In genomic region chr9:115672477-115673316, GRCh38 we compare ENCODE assay signal across 10 cellular contexts.
DNase-seq lines count a peak whose midpoint lies in the region; ATAC-seq and TF ChIP-seq lines count a peak whose summit lies in the region.
"Had no signal": no experiment of that assay in that cellular context is flagged by ENCODE, and none has a peak within 500 bp of the region (broad histone marks: within the 10 kb centered on the region; RNA-seq: fewer than 3 reads in every experiment).

No MANE protein-coding gene starts in this region.

- no peaks in the 10 kb centered on the region for H3K27me3 Mint-ChIP-seq in Caco-2 (ENCODE audit: insufficient read depth, unreplicated experiment)
- peaks cover 3% of the 10 kb centered on the region for H3K27me3 Mint-ChIP-seq in activated naive CD4-positive, alpha-beta T cell treated with anti-CD3 and anti-CD28 coated beads for 36 hours (ENCODE audit: low read depth)
- no peaks in the 10 kb centered on the region for H3K27me3 Mint-ChIP-seq in activated naive CD4-positive, alpha-beta T cell treated with anti-CD3 and anti-CD28 coated beads, Interleukin-2, amount 10 ng/mL, durations not matched to agents 7 days and 5 days

- H3K4me3 ChIP-seq in Caco-2 (ENCODE audit: low read depth, low read length) (no peak overlapping the region), PC-3 (ENCODE audit: low read length) (peak overlapping the region; percentile 18; the same call in 1 of the 2 replicates)

- POLR2A ChIA-PET in Caco-2 (lab: Charles Lee) = no interaction called here
- POLR2A ChIA-PET in PC-3 (lab: Charles Lee; ENCODE audit: unreplicated experiment) = interaction anchor here (0.7 kb wide), 1 partner anchor 299 kb away, joined by 3 read pairs; no protein-coding TSS in a partner anchor

- no peaks in the 10 kb centered on the region for H3F3A ChIP-seq in PC-3 (ENCODE audit: low read length, unreplicated experiment)

- H3K4me1 Mint-ChIP-seq in Caco-2 (ENCODE audit: low read depth, unreplicated experiment) = no peaks in the 10 kb centered on the region
- no peaks in the 10 kb centered on the region for H3K4me1 Mint-ChIP-seq in activated naive CD4-positive, alpha-beta T cell treated with anti-CD3 and anti-CD28 coated beads for 36 hours (ENCODE audit: low read depth)
- H3K4me1 Mint-ChIP-seq in activated naive CD4-positive, alpha-beta T cell treated with anti-CD3 and anti-CD28 coated beads, Interleukin-2, amount 10 ng/mL, durations not matched to agents 7 days and 5 days = no peaks in the 10 kb centered on the region

- no peaks in the 10 kb centered on the region for H3K36me3 Mint-ChIP-seq in Caco-2 (ENCODE audit: insufficient read depth, unreplicated experiment)
- no peaks in the 10 kb centered on the region for H3K36me3 Mint-ChIP-seq in activated naive CD4-positive, alpha-beta T cell treated with anti-CD3 and anti-CD28 coated beads for 36 hours (ENCODE audit: low read depth)
- H3K36me3 Mint-ChIP-seq in activated naive CD4-positive, alpha-beta T cell treated with anti-CD3 and anti-CD28 coated beads, Interleukin-2, amount 10 ng/mL, durations not matched to agents 7 days and 5 days = no peaks in the 10 kb centered on the region

- BruUV-seq in Caco-2 (replicated peaks; lab: Mats Ljungman, UMichigan) (no TSS peak), PC-3 (replicated peaks; lab: Mats Ljungman, UMichigan) (TSS peak; percentile 99)

- H3K9me2 ChIP-seq in PC-3 (replicated peaks; ENCODE audit: low read length) = no peaks in the 10 kb centered on the region

- no peaks in the 10 kb centered on the region for H4K20me1 ChIP-seq in PC-3 (ENCODE audit: low read length)

- DNase-seq in Caco-2 (no peak), PC-3 (peak; percentile 71), epithelial cell of prostate (ENCODE audit: low read depth, low spot score) (peak; percentile 58), non-pigmented ciliary epithelial cell (ENCODE audit: low read depth) (peak; percentile 96), HUDEP-2 (lab: John Stamatoyannopoulos, UW; ENCODE audit: unreplicated experiment in 76 of 76) (no peak)
- DNase-seq in activated naive CD4-positive, alpha-beta T cell treated with anti-CD3 and anti-CD28 coated beads for 36 hours = no peak
- no peak for DNase-seq in activated naive CD4-positive, alpha-beta T cell treated with anti-CD3 and anti-CD28 coated beads, Interleukin-2, amount 10 ng/mL, durations not matched to agents 7 days and 5 days
- DNase-seq in activated CD4-positive, alpha-beta T cell treated with anti-CD3 and anti-CD28 coated beads for 48 hours = no peak
- DNase-seq: activated CD4-positive, alpha-beta T cell treated with anti-CD3 and anti-CD28 coated beads, Interleukin-2, amount 50 U/mL, for 48 hours; stimulated activated CD4-positive, alpha-beta T cell treated with anti-CD3 and anti-CD28 coated beads, Interleukin-2, amount 100 ng/mL, for 24 hours had no signal

- H3K4me1 ChIP-seq in Caco-2 (no peaks in the 10 kb centered on the region), PC-3 (ENCODE audit: insufficient read depth, low read length) (peaks cover 31% of the 10 kb centered on the region)

- peak overlapping the region; percentile 61 for H3K9ac ChIP-seq in PC-3 (ENCODE audit: low read length)

- H3K9me3 Mint-ChIP-seq in Caco-2 (ENCODE audit: unreplicated experiment) = peaks cover 28% of the 10 kb centered on the region
- H3K9me3 Mint-ChIP-seq in activated naive CD4-positive, alpha-beta T cell treated with anti-CD3 and anti-CD28 coated beads for 36 hours = peaks cover 10% of the 10 kb centered on the region
- H3K9me3 Mint-ChIP-seq in activated naive CD4-positive, alpha-beta T cell treated with anti-CD3 and anti-CD28 coated beads, Interleukin-2, amount 10 ng/mL, durations not matched to agents 7 days and 5 days = peaks cover 2% of the 10 kb centered on the region

- H3K27me3 ChIP-seq in Caco-2 (replicated peaks; ENCODE audit: control insufficient read depth, insufficient read depth, low read length) (no peaks in the 10 kb centered on the region), PC-3 (ENCODE audit: low read length) (no peaks in the 10 kb centered on the region)

- peak overlapping the region; percentile 58 for H2AFZ ChIP-seq in PC-3 (ENCODE audit: low read length)

- intact Hi-C loops in Caco-2 (cut with micrococcal nuclease; ENCODE audit: unreplicated experiment) = no loop called here
- intact Hi-C loops in PC-3 (cut with micrococcal nuclease) = loop anchor here (2.0 to 5.0 kb wide), 2 partner anchors 55 to 80 kb away; no protein-coding TSS in a partner anchor
- intact Hi-C loops in activated naive CD4-positive, alpha-beta T cell treated with anti-CD3 and anti-CD28 coated beads for 36 hours (cut with micrococcal nuclease) = no loop called here

- peak overlapping the region; percentile 86 for H3K27ac Mint-ChIP-seq in Caco-2 (ENCODE audit: unreplicated experiment)
- no peak overlapping the region for H3K27ac Mint-ChIP-seq in activated naive CD4-positive, alpha-beta T cell treated with anti-CD3 and anti-CD28 coated beads for 36 hours
- H3K27ac Mint-ChIP-seq in activated naive CD4-positive, alpha-beta T cell treated with anti-CD3 and anti-CD28 coated beads, Interleukin-2, amount 10 ng/mL, durations not matched to agents 7 days and 5 days = no peak overlapping the region

- peak; percentile 84 for ATAC-seq in PC-3

- no peaks in the 10 kb centered on the region for H3K79me2 ChIP-seq in PC-3 (ENCODE audit: low read length)

- peak overlapping the region; percentile 67 for H3K4me2 ChIP-seq in PC-3 (ENCODE audit: low read length)

- no peak overlapping the region for H3K4me3 Mint-ChIP-seq in Caco-2 (ENCODE audit: unreplicated experiment)
- H3K4me3 Mint-ChIP-seq in activated naive CD4-positive, alpha-beta T cell treated with anti-CD3 and anti-CD28 coated beads for 36 hours = no peak overlapping the region
- no peak overlapping the region for H3K4me3 Mint-ChIP-seq in activated naive CD4-positive, alpha-beta T cell treated with anti-CD3 and anti-CD28 coated beads, Interleukin-2, amount 10 ng/mL, durations not matched to agents 7 days and 5 days

- H3K9me3 ChIP-seq in Caco-2 = peaks cover 4% of the 10 kb centered on the region; the same call in 1 of the 2 replicates
- H3K9me3 ChIP-seq in PC-3 (ENCODE audit: low read length) = no peaks in the 10 kb centered on the region

- H3K36me3 ChIP-seq in Caco-2 (ENCODE audit: control insufficient read depth, insufficient read depth, low read length) (no peaks in the 10 kb centered on the region), PC-3 (ENCODE audit: low read depth, low read length) (no peaks in the 10 kb centered on the region)

- H3K27ac ChIP-seq in PC-3 (ENCODE audit: low read length) (peak overlapping the region; percentile 95), epithelial cell of prostate (peak overlapping the region; percentile 99)

- CTCF ChIA-PET in Caco-2 (lab: Charles Lee) (no interaction called here), PC-3 (lab: Charles Lee) (interaction anchor here (0.5 to 1.5 kb wide), 2 partner anchors 79 to 178 kb away, joined by 4 to 7 read pairs; no protein-coding TSS in a partner anchor)
- CTCF ChIA-PET in activated naive CD4-positive, alpha-beta T cell treated with anti-CD3 and anti-CD28 coated beads for 36 hours (lab: Charles Lee) = interaction anchor here (0.6 kb wide), 1 partner anchor 60 kb away, joined by 3 read pairs; no protein-coding TSS in a partner anchor
- CTCF ChIA-PET in activated naive CD4-positive, alpha-beta T cell treated with anti-CD3 and anti-CD28 coated beads, Interleukin-2, amount 10 ng/mL, durations not matched to agents 7 days and 5 days (lab: Charles Lee) = interaction anchor here (0.6 kb wide), 1 partner anchor 17 kb away, joined by 4 read pairs; no protein-coding TSS in a partner anchor

- no peak for TF ChIP-seq CTCF in Caco-2 (IDR thresholded peaks at IDR 0.05; ENCODE audit: insufficient read depth in 1 of 2, low read depth in 1 of 2, low read length in 1 of 2, severe bottlenecking in 1 of 2, unreplicated experiment in 1 of 2)
- no peak for TF ChIP-seq CTCF in PC-3 (conservative IDR thresholded peaks at IDR 0.05; ENCODE audit: low read depth, low read length)

Comparison
In these comparisons a context has a peak if more than half of its experiments do, and no peak if none do; other contexts are left out.
1. DNase-seq: peak in PC-3 (single experiment), epithelial cell of prostate (single experiment) and non-pigmented ciliary epithelial cell (single experiment); none in Caco-2 (0 of 2), activated naive CD4-positive, alpha-beta T cell treated with anti-CD3 and anti-CD28 coated beads for 36 hours (single experiment), activated naive CD4-positive, alpha-beta T cell treated with anti-CD3 and anti-CD28 coated beads, Interleukin-2, amount 10 ng/mL, durations not matched to agents 7 days and 5 days (single experiment), activated CD4-positive, alpha-beta T cell treated with anti-CD3 and anti-CD28 coated beads for 48 hours (single experiment) and HUDEP-2 (0 of 76).